28 cellular contexts compared by ENCODE assay signal in genomic region chr15:86493884-86494283, GRCh38.
"Had no signal": no experiment of that assay in that cellular context is flagged by ENCODE, and none has a peak within 500 bp of the region (broad histone marks: within the 10 kb centered on the region; RNA-seq: fewer than 3 reads in every experiment).

No MANE protein-coding gene starts in this region.

- H3K9me3 ChIP-seq: left ventricle myocardium inferior, pancreas, prostate gland, suprapubic skin, thoracic aorta, tibial artery, upper lobe of right lung had no signal

- DNase-seq: islet precursor cell; left ventricle myocardium inferior; naive thymus-derived CD8-positive, alpha-beta T cell; nucleus accumbens; pancreas; posterior cingulate gyrus; retina; right cardiac atrium; stimulated activated CD4-positive, alpha-beta T cell treated with anti-CD3 and anti-CD28 coated beads, Interleukin-12 subunit alpha, Interleukin-12 subunit beta, amount 100 ng/mL, for 4 hours; stimulated activated CD4-positive, alpha-beta T cell treated with anti-CD3 and anti-CD28 coated beads, Interleukin-15, amount 100 ng/mL, for 24 hours; stimulated activated CD4-positive, alpha-beta T cell treated with anti-CD3 and anti-CD28 coated beads, Interleukin-2, amount 100 ng/mL, for 24 hours; stimulated activated CD4-positive, alpha-beta T cell treated with anti-CD3 and anti-CD28 coated beads, Interleukin-4, amount 100 ng/mL, for 1 hour; stimulated activated naive CD4-positive, alpha-beta T cell; tibial artery; trophoblast cell; upper lobe of right lung had no signal

- H3K4me3 ChIP-seq: hepatocyte, left ventricle myocardium inferior, lung, pancreas, prostate gland, skin epidermis, suprapubic skin, thoracic aorta, tibial artery, upper lobe of right lung had no signal

- H3K9me3 Mint-ChIP-seq: nephron; stimulated activated naive CD8-positive, alpha-beta T cell treated with anti-CD3 and anti-CD28 coated beads, Interleukin-15, Interleukin-2, amounts not matched to agents 100 ng/mL and 50 ng/mL, for 24 hours had no signal

- H3K27me3 Mint-ChIP-seq: memory B cell; naive thymus-derived CD8-positive, alpha-beta T cell; stimulated activated naive CD8-positive, alpha-beta T cell treated with anti-CD3 and anti-CD28 coated beads, Interleukin-15, Interleukin-2, amounts not matched to agents 100 ng/mL and 50 ng/mL, for 24 hours had no signal

- H3K27ac Mint-ChIP-seq: memory B cell; naive thymus-derived CD8-positive, alpha-beta T cell; nephron; stimulated activated effector memory CD8-positive, alpha-beta T cell treated with anti-CD3 and anti-CD28 coated beads, Interleukin-12 subunit alpha, Interleukin-12 subunit beta, amount 100 ng/mL, for 72 hours; stimulated activated naive CD8-positive, alpha-beta T cell treated with anti-CD3 and anti-CD28 coated beads, Interleukin-15, Interleukin-2, amounts not matched to agents 100 ng/mL and 50 ng/mL, for 24 hours had no signal

- H3K36me3 ChIP-seq: left ventricle myocardium inferior, pancreas, prostate gland, suprapubic skin, thoracic aorta, tibial artery, upper lobe of right lung had no signal

- H3K36me3 Mint-ChIP-seq: memory B cell; stimulated activated effector memory CD8-positive, alpha-beta T cell treated with anti-CD3 and anti-CD28 coated beads, Interleukin-12 subunit alpha, Interleukin-12 subunit beta, amount 100 ng/mL, for 72 hours had no signal

- H3K4me3 Mint-ChIP-seq: memory B cell; naive thymus-derived CD8-positive, alpha-beta T cell; nephron; neural crest cell; stimulated activated effector memory CD8-positive, alpha-beta T cell treated with anti-CD3 and anti-CD28 coated beads, Interleukin-12 subunit alpha, Interleukin-12 subunit beta, amount 100 ng/mL, for 72 hours; stimulated activated naive CD8-positive, alpha-beta T cell treated with anti-CD3 and anti-CD28 coated beads, Interleukin-15, Interleukin-2, amounts not matched to agents 100 ng/mL and 50 ng/mL, for 24 hours had no signal

- ATAC-seq: naive thymus-derived CD8-positive, alpha-beta T cell; pancreas; right cardiac atrium; sciatic nerve; stimulated activated effector memory CD8-positive, alpha-beta T cell treated with anti-CD3 and anti-CD28 coated beads, Interleukin-12 subunit alpha, Interleukin-12 subunit beta, amount 100 ng/mL, for 72 hours; upper lobe of right lung had no signal

- H3K4me1 ChIP-seq: left ventricle myocardium inferior, pancreas, prostate gland, suprapubic skin, tibial artery, upper lobe of right lung had no signal

- H3K4me1 Mint-ChIP-seq: memory B cell; nephron; neural crest cell; stimulated activated effector memory CD8-positive, alpha-beta T cell treated with anti-CD3 and anti-CD28 coated beads, Interleukin-12 subunit alpha, Interleukin-12 subunit beta, amount 100 ng/mL, for 72 hours had no signal

- H3K27ac ChIP-seq: hepatocyte, left ventricle myocardium inferior, pancreas, prostate gland, skin epidermis, suprapubic skin, thoracic aorta, tibial artery, upper lobe of right lung had no signal
